1 cellular context compared by ENCODE assay signal in the genomic region with DNA sequence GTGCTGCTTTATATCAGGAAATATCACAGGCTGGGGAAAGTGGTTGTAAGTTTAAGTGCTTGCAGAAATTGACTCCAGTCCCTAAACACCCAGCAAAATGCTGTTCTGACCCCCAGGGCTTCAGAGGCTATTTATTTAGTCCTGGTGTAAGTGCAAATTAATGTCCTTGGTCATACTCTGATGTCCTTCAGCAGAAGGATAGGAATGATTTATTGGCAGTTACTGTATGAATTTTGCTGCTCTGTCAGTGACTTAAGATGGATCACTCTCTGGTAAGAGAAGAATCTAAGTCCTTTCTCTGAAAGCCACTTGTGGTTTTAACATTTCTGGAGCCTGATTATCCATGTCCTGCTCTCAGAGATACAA.
TF ChIP-seq lines count a peak whose summit lies in the region.

No MANE protein-coding gene starts in this region.

TF ChIP-seq in K562, 482 proteins besides CTCF, POLR2A, EP300 and RAD21 (continued from another document and continues in another):
- TF ChIP-seq, protein P1, sequence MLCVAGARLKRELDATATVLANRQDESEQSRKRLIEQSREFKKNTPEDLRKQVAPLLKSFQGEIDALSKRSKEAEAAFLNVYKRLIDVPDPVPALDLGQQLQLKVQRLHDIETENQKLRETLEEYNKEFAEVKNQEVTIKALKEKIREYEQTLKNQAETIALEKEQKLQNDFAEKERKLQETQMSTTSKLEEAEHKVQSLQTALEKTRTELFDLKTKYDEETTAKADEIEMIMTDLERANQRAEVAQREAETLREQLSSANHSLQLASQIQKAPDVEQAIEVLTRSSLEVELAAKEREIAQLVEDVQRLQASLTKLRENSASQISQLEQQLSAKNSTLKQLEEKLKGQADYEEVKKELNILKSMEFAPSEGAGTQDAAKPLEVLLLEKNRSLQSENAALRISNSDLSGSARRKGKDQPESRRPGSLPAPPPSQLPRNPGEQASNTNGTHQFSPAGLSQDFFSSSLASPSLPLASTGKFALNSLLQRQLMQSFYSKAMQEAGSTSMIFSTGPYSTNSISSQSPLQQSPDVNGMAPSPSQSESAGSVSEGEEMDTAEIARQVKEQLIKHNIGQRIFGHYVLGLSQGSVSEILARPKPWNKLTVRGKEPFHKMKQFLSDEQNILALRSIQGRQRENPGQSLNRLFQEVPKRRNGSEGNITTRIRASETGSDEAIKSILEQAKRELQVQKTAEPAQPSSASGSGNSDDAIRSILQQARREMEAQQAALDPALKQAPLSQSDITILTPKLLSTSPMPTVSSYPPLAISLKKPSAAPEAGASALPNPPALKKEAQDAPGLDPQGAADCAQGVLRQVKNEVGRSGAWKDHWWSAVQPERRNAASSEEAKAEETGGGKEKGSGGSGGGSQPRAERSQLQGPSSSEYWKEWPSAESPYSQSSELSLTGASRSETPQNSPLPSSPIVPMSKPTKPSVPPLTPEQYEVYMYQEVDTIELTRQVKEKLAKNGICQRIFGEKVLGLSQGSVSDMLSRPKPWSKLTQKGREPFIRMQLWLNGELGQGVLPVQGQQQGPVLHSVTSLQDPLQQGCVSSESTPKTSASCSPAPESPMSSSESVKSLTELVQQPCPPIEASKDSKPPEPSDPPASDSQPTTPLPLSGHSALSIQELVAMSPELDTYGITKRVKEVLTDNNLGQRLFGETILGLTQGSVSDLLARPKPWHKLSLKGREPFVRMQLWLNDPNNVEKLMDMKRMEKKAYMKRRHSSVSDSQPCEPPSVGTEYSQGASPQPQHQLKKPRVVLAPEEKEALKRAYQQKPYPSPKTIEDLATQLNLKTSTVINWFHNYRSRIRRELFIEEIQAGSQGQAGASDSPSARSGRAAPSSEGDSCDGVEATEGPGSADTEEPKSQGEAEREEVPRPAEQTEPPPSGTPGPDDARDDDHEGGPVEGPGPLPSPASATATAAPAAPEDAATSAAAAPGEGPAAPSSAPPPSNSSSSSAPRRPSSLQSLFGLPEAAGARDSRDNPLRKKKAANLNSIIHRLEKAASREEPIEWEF (CRISPR knock-in tag; IDR thresholded peaks at IDR 0.05), result no peak
- TF ChIP-seq MYBL2 (IDR thresholded peaks at IDR 0.05; ENCODE audit: low read depth) (0 out of 2 replicates have a peak, but pooled peaks have one; percentile 21), MYBL2 (CRISPR knock-in tag; IDR thresholded peaks at IDR 0.05; ENCODE audit: borderline replicate concordance) (no peak), ZNF431 (CRISPR knock-in tag; IDR thresholded peaks at IDR 0.05) (no peak), SNIP1 (IDR thresholded peaks at IDR 0.05; ENCODE audit: low read depth) (no peak), CHD1 (IDR thresholded peaks at IDR 0.05; ENCODE audit: low read length) (peak; percentile 35), HOXB6 (CRISPR knock-in tag; IDR thresholded peaks at IDR 0.05; ENCODE audit: borderline replicate concordance) (no peak), SOX6 (IDR thresholded peaks at IDR 0.05) (no peak), NCOA6 (IDR thresholded peaks at IDR 0.05) (no peak; the same call in 1 of the 2 replicates), ZNF12 (CRISPR knock-in tag; IDR thresholded peaks at IDR 0.05) (no peak), TEAD4 (IDR thresholded peaks at IDR 0.05; ENCODE audit: low read length) (peak; percentile 66; the same call in 1 of the 2 replicates), TEAD4 (CRISPR knock-in tag; IDR thresholded peaks at IDR 0.05; ENCODE audit: borderline replicate concordance) (no peak), ZNF436 (CRISPR knock-in tag; IDR thresholded peaks at IDR 0.05) (no peak), CREBBP (IDR thresholded peaks at IDR 0.05; ENCODE audit: low read depth, low read length) (no peak), DMBX1 (CRISPR knock-in tag; IDR thresholded peaks at IDR 0.05; ENCODE audit: borderline replicate concordance) (no peak), MXI1 (IDR thresholded peaks at IDR 0.05; ENCODE audit: low read depth, low read length) (no peak), ETS2 (tag; IDR thresholded peaks at IDR 0.05; ENCODE audit: borderline replicate concordance, poor library complexity, severe bottlenecking) (no peak), GTF2F1 (IDR thresholded peaks at IDR 0.05; ENCODE audit: low read depth, low read length) (no peak), TBP (optimal IDR thresholded peaks at IDR 0.05; ENCODE audit: low read depth, low read length) (no peak), ZNF551 (CRISPR knock-in tag; IDR thresholded peaks at IDR 0.05) (no peak), ZNF133 (CRISPR knock-in tag; IDR thresholded peaks at IDR 0.05) (no peak), KLF6 (CRISPR knock-in tag; IDR thresholded peaks at IDR 0.05; ENCODE audit: borderline replicate concordance) (no peak), CBFA2T3 (IDR thresholded peaks at IDR 0.05) (no peak), GATAD2B (IDR thresholded peaks at IDR 0.05; ENCODE audit: borderline replicate concordance) (peak; percentile 6; the same call in 1 of the 2 replicates), GATA2 (CRISPR knock-in tag; IDR thresholded peaks at IDR 0.05) (no peak), MEF2A (IDR thresholded peaks at IDR 0.05; ENCODE audit: control insufficient read depth, low read depth, low read length) (no peak), SMAD1 (IDR thresholded peaks at IDR 0.05; ENCODE audit: low read depth, low read length, partially characterized antibody) (no peak), ZNF224 (CRISPR knock-in tag; IDR thresholded peaks at IDR 0.05) (no peak)
- TF ChIP-seq, protein P2, sequence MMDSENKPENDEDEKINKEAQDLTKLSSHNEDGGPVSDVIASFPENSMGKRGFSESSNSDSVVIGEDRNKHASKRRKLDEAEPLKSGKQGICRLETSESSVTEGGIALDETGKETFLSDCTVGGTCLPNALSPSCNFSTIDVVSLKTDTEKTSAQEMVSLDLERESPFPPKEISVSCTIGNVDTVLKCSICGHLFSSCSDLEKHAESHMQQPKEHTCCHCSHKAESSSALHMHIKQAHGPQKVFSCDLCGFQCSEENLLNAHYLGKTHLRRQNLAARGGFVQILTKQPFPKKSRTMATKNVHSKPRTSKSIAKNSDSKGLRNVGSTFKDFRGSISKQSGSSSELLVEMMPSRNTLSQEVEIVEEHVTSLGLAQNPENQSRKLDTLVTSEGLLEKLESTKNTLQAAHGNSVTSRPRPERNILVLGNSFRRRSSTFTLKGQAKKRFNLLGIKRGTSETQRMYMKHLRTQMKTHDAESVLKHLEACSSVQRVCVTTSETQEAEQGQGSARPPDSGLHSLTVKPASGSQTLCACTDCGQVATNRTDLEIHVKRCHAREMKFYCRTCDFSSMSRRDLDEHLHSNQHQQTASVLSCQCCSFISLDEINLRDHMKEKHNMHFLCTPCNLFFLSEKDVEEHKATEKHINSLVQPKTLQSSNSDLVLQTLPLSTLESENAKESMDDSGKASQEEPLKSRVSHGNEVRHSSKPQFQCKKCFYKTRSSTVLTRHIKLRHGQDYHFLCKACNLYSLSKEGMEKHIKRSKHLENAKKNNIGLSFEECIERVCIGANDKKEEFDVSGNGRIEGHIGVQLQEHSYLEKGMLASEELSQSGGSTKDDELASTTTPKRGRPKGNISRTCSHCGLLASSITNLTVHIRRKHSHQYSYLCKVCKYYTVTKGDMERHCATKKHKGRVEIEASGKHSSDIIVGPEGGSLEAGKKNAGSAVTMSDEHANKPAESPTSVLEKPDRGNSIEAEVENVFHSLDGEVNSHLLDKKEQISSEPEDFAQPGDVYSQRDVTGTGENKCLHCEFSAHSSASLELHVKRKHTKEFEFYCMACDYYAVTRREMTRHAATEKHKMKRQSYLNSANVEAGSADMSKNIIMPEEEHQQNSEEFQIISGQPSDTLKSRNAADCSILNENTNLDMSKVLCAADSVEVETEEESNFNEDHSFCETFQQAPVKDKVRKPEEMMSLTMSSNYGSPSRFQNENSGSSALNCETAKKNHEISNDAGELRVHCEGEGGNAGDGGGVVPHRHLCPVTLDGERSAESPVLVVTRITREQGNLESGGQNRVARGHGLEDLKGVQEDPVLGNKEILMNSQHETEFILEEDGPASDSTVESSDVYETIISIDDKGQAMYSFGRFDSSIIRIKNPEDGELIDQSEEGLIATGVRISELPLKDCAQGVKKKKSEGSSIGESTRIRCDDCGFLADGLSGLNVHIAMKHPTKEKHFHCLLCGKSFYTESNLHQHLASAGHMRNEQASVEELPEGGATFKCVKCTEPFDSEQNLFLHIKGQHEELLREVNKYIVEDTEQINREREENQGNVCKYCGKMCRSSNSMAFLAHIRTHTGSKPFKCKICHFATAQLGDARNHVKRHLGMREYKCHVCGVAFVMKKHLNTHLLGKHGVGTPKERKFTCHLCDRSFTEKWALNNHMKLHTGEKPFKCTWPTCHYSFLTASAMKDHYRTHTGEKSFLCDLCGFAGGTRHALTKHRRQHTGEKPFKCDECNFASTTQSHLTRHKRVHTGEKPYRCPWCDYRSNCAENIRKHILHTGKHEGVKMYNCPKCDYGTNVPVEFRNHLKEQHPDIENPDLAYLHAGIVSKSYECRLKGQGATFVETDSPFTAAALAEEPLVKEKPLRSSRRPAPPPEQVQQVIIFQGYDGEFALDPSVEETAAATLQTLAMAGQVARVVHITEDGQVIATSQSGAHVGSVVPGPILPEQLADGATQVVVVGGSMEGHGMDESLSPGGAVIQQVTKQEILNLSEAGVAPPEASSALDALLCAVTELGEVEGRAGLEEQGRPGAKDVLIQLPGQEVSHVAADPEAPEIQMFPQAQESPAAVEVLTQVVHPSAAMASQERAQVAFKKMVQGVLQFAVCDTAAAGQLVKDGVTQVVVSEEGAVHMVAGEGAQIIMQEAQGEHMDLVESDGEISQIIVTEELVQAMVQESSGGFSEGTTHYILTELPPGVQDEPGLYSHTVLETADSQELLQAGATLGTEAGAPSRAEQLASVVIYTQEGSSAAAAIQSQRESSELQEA (IDR thresholded peaks at IDR 0.05; ENCODE audit: low read depth), result no peak
- TF ChIP-seq, protein P3, sequence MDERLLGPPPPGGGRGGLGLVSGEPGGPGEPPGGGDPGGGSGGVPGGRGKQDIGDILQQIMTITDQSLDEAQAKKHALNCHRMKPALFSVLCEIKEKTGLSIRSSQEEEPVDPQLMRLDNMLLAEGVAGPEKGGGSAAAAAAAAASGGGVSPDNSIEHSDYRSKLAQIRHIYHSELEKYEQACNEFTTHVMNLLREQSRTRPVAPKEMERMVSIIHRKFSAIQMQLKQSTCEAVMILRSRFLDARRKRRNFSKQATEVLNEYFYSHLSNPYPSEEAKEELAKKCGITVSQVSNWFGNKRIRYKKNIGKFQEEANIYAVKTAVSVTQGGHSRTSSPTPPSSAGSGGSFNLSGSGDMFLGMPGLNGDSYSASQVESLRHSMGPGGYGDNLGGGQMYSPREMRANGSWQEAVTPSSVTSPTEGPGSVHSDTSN (CRISPR knock-in tag; IDR thresholded peaks at IDR 0.05; ENCODE audit: low read depth), result no peak
- TF ChIP-seq, protein P3 (tag; conservative IDR thresholded peaks at IDR 0.05; ENCODE audit: low read depth), result peak; percentile 96
- TF ChIP-seq, protein P4, sequence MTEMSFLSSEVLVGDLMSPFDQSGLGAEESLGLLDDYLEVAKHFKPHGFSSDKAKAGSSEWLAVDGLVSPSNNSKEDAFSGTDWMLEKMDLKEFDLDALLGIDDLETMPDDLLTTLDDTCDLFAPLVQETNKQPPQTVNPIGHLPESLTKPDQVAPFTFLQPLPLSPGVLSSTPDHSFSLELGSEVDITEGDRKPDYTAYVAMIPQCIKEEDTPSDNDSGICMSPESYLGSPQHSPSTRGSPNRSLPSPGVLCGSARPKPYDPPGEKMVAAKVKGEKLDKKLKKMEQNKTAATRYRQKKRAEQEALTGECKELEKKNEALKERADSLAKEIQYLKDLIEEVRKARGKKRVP (CRISPR knock-in tag; IDR thresholded peaks at IDR 0.05), result no peak
- TF ChIP-seq, protein P5, sequence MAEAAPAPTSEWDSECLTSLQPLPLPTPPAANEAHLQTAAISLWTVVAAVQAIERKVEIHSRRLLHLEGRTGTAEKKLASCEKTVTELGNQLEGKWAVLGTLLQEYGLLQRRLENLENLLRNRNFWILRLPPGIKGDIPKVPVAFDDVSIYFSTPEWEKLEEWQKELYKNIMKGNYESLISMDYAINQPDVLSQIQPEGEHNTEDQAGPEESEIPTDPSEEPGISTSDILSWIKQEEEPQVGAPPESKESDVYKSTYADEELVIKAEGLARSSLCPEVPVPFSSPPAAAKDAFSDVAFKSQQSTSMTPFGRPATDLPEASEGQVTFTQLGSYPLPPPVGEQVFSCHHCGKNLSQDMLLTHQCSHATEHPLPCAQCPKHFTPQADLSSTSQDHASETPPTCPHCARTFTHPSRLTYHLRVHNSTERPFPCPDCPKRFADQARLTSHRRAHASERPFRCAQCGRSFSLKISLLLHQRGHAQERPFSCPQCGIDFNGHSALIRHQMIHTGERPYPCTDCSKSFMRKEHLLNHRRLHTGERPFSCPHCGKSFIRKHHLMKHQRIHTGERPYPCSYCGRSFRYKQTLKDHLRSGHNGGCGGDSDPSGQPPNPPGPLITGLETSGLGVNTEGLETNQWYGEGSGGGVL (CRISPR knock-in tag; IDR thresholded peaks at IDR 0.05), result no peak
- TF ChIP-seq, protein P6, sequence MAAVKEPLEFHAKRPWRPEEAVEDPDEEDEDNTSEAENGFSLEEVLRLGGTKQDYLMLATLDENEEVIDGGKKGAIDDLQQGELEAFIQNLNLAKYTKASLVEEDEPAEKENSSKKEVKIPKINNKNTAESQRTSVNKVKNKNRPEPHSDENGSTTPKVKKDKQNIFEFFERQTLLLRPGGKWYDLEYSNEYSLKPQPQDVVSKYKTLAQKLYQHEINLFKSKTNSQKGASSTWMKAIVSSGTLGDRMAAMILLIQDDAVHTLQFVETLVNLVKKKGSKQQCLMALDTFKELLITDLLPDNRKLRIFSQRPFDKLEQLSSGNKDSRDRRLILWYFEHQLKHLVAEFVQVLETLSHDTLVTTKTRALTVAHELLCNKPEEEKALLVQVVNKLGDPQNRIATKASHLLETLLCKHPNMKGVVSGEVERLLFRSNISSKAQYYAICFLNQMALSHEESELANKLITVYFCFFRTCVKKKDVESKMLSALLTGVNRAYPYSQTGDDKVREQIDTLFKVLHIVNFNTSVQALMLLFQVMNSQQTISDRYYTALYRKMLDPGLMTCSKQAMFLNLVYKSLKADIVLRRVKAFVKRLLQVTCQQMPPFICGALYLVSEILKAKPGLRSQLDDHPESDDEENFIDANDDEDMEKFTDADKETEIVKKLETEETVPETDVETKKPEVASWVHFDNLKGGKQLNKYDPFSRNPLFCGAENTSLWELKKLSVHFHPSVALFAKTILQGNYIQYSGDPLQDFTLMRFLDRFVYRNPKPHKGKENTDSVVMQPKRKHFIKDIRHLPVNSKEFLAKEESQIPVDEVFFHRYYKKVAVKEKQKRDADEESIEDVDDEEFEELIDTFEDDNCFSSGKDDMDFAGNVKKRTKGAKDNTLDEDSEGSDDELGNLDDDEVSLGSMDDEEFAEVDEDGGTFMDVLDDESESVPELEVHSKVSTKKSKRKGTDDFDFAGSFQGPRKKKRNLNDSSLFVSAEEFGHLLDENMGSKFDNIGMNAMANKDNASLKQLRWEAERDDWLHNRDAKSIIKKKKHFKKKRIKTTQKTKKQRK (IDR thresholded peaks at IDR 0.05; ENCODE audit: borderline replicate concordance, low read depth, low read length), result no peak
